In genomic region chr21:42864812-42865211, GRCh38 we compare ENCODE assay signal across 14 cellular contexts. TPM values are rescaled to one million over a fixed set of nuclear protein-coding genes. Genes with fewer than 3 reads are reported as not detected.
DNase-seq lines count a peak whose midpoint lies in the region; ATAC-seq lines count a peak whose summit lies in the region.
"Had no signal": no experiment of that assay in that cellular context is flagged by ENCODE, and none has a peak within 500 bp of the region (broad histone marks: within the 10 kb centered on the region; RNA-seq: fewer than 3 reads in every experiment).

No MANE protein-coding gene starts in this region.

- no peak for DNase-seq in activated naive CD8-positive, alpha-beta T cell treated with anti-CD3 and anti-CD28 coated beads, Interleukin-2, amount 50 U/mL, for 24 hours
- DNase-seq in activated naive CD8-positive, alpha-beta T cell treated with anti-CD3 and anti-CD28 coated beads for 36 hours = no peak
- DNase-seq in left ventricle myocardium superior = no peak
- DNase-seq in substantia nigra (lab: John Stamatoyannopoulos, UW) = peak in 25 of 49 donors; percentile 9 to 62 (median 24)
- no peak for DNase-seq in stimulated activated CD4-positive, alpha-beta T cell treated with anti-CD3 and anti-CD28 coated beads, Interleukin-12 subunit alpha, Interleukin-12 subunit beta, amount 100 ng/mL, for 4 hours
- no peak for DNase-seq in ureter (ENCODE audit: low spot score)
- DNase-seq in NCI-H1436 treated with DMSO at 0.1 percent for 48 hours (lab: John Stamatoyannopoulos, UW) = no peak
- DNase-seq: activated naive CD4-positive, alpha-beta T cell treated with anti-CD3 and anti-CD28 coated beads, Interleukin-2, amount 50 U/mL, for 16 hours; Calu3; OCI-M1; transverse colon had no signal

- H3K36me3 Mint-ChIP-seq in activated naive CD8-positive, alpha-beta T cell treated with anti-CD3 and anti-CD28 coated beads, Interleukin-2, amount 50 U/mL, for 24 hours (ENCODE audit: low read depth) = peaks cover 58% of the 10 kb centered on the region
- H3K36me3 Mint-ChIP-seq in activated naive CD8-positive, alpha-beta T cell treated with anti-CD3 and anti-CD28 coated beads for 36 hours = peaks cover 28% of the 10 kb centered on the region

- H3K9me3 Mint-ChIP-seq in activated naive CD8-positive, alpha-beta T cell treated with anti-CD3 and anti-CD28 coated beads, Interleukin-2, amount 50 U/mL, for 24 hours = no peaks in the 10 kb centered on the region
- no peaks in the 10 kb centered on the region for H3K9me3 Mint-ChIP-seq in activated naive CD8-positive, alpha-beta T cell treated with anti-CD3 and anti-CD28 coated beads for 36 hours

- peaks cover 10% of the 10 kb centered on the region for H3K4me1 Mint-ChIP-seq in activated naive CD8-positive, alpha-beta T cell treated with anti-CD3 and anti-CD28 coated beads, Interleukin-2, amount 50 U/mL, for 24 hours
- H3K4me1 Mint-ChIP-seq in activated naive CD8-positive, alpha-beta T cell treated with anti-CD3 and anti-CD28 coated beads for 36 hours = peaks cover 18% of the 10 kb centered on the region

- H3K27me3 Mint-ChIP-seq in activated naive CD8-positive, alpha-beta T cell treated with anti-CD3 and anti-CD28 coated beads, Interleukin-2, amount 50 U/mL, for 24 hours = no peaks in the 10 kb centered on the region
- H3K27me3 Mint-ChIP-seq in activated naive CD8-positive, alpha-beta T cell treated with anti-CD3 and anti-CD28 coated beads for 36 hours = no peaks in the 10 kb centered on the region

- peak overlapping the region; percentile 11 for H3K4me3 Mint-ChIP-seq in activated naive CD8-positive, alpha-beta T cell treated with anti-CD3 and anti-CD28 coated beads, Interleukin-2, amount 50 U/mL, for 24 hours
- no peak overlapping the region for H3K4me3 Mint-ChIP-seq in activated naive CD8-positive, alpha-beta T cell treated with anti-CD3 and anti-CD28 coated beads for 36 hours

- H3K27ac ChIP-seq in angular gyrus (ENCODE audit: low read depth, low read length) = peak overlapping the region; percentile 19
- H3K27ac ChIP-seq in substantia nigra (ENCODE audit: low read depth, low read length, poor library complexity, severe bottlenecking) = peak overlapping the region; percentile 52
- H3K27ac ChIP-seq: KMS-11, SK-N-MC, transverse colon had no signal

- H3K27ac Mint-ChIP-seq in activated naive CD8-positive, alpha-beta T cell treated with anti-CD3 and anti-CD28 coated beads, Interleukin-2, amount 50 U/mL, for 24 hours = peak overlapping the region; percentile 18
- H3K27ac Mint-ChIP-seq in activated naive CD8-positive, alpha-beta T cell treated with anti-CD3 and anti-CD28 coated beads for 36 hours = no peak overlapping the region

- ATAC-seq in activated naive CD8-positive, alpha-beta T cell treated with anti-CD3 and anti-CD28 coated beads, Interleukin-2, amount 50 U/mL, for 24 hours = no peak
- peak; percentile 51 for ATAC-seq in left ventricle myocardium superior

- intact Hi-C loops in left ventricle myocardium superior (cut with micrococcal nuclease) = no loop called here

RNA-seq across cellular contexts. Expression of gene WDR4, which starts 14.5 kb away (rescaled TPM):
- total RNA-seq in activated naive CD8-positive, alpha-beta T cell treated with anti-CD3 and anti-CD28 coated beads for 36 hours = 10 to 100 TPM; 54.0 to 56.7 TPM
- 4.8 TPM for total RNA-seq in left ventricle myocardium superior
- total RNA-seq in ureter = 35.3 TPM

RNA-seq across cellular contexts. Expression of gene NDUFV3, which starts 28.3 kb away (rescaled TPM):
- total RNA-seq in activated naive CD8-positive, alpha-beta T cell treated with anti-CD3 and anti-CD28 coated beads for 36 hours = 10 to 100 TPM; 34.2 to 34.3 TPM
- total RNA-seq in left ventricle myocardium superior (59.3 TPM), ureter (33.9 TPM)

Comparison
In these comparisons a context has a peak if more than half of its experiments do, and no peak if none do; other contexts are left out.
1. DNase-seq: peak in substantia nigra (25 of 49); none in activated naive CD8-positive, alpha-beta T cell treated with anti-CD3 and anti-CD28 coated beads, Interleukin-2, amount 50 U/mL, for 24 hours (single experiment), activated naive CD8-positive, alpha-beta T cell treated with anti-CD3 and anti-CD28 coated beads for 36 hours (single experiment), left ventricle myocardium superior (single experiment), stimulated activated CD4-positive, alpha-beta T cell treated with anti-CD3 and anti-CD28 coated beads, Interleukin-12 subunit alpha, Interleukin-12 subunit beta, amount 100 ng/mL, for 4 hours (single experiment), ureter (single experiment) and NCI-H1436 treated with DMSO at 0.1 percent for 48 hours (single experiment).